ENCODE assay signal across 20 cellular contexts in the genomic region with DNA sequence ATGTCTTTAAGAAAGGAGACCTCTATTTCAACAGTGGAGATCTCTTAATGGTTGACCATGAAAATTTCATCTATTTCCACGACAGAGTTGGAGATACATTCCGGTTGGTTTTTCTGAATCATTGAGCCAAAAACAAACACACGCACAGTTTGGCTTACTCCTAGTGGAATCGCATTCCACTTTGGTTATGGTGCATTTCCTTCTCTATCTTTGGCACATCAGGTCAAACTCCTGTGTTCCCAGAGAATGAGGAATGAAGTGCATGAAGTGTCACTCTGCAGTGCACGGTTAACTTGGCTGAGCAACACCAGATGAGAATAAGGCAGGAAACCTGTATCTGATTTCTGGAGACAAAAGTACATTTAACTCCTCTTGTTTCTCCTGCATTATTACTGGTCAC.
DNase-seq lines count a peak whose midpoint lies in the region; ATAC-seq and TF ChIP-seq lines count a peak whose summit lies in the region.
"Had no signal": no experiment of that assay in that cellular context is flagged by ENCODE, and none has a peak within 500 bp of the region (broad histone marks: within the 10 kb centered on the region; RNA-seq: fewer than 3 reads in every experiment).

No MANE protein-coding gene starts in this region.

- POLR2A ChIA-PET in AG04449 (lab: Yijun Ruan, JAX): no interaction called here

- DNase-seq in AG04449 (ENCODE audit: low read depth, low spot score): peak; percentile 66
- DNase-seq in HCEC 1CT: peak; percentile 26
- DNase-seq in astrocyte of the hippocampus (ENCODE audit: low read depth, low spot score): peak; percentile 44
- DNase-seq in iris pigment epithelial cell (ENCODE audit: low read depth): peak; percentile 66
- no peak for DNase-seq in GF-D8 (lab: John Stamatoyannopoulos, UW)
- no peak for DNase-seq in COLO668 (lab: John Stamatoyannopoulos, UW; ENCODE audit: unreplicated experiment)
- no peak for DNase-seq in activated CD8-positive, alpha-beta memory T cell treated with anti-CD3 and anti-CD28 coated beads, Interleukin-2, amount 50 U/mL, for 4 hours
- DNase-seq: activated CD4-positive, alpha-beta T cell treated with anti-CD3 and anti-CD28 coated beads, Interleukin-2, amount 10 ng/mL, durations not matched to agents 24 days and 14 days; activated naive CD4-positive, alpha-beta T cell treated with anti-CD3 and anti-CD28 coated beads, Interleukin-2, amount 50 U/mL, for 16 hours; activated T-cell treated with anti-CD3 and anti-CD28 coated beads for 4 hours; Calu3; H7; MM.1S; NCI-H2029 treated with DMSO at 0.1 percent for 48 hours; NCI-H524 treated with DMSO at 0.1 percent for 48 hours; PC-9; SK-N-SH; stimulated activated naive CD8-positive, alpha-beta T cell treated with anti-CD3 and anti-CD28 coated beads, Interleukin-15, amount 100 ng/mL, for 72 hours had no signal

- CTCF ChIA-PET in AG04449 (lab: Yijun Ruan, JAX): interaction anchor here (0.6 kb wide), 1 partner anchor 77 kb away, joined by 3 read pairs; no protein-coding TSS in a partner anchor

- no peak for TF ChIP-seq CTCF in AG04449 (IDR thresholded peaks at IDR 0.05; ENCODE audit: insufficient read depth, low read length, missing control alignments)

- no peak overlapping the region for H3K4me3 ChIP-seq in AG04449 (ENCODE audit: low read depth, low read length)
- H3K4me3 ChIP-seq: PC-9 had no signal

- no peak for ATAC-seq in GM21390 (IDR thresholded peaks at IDR 0.05; ENCODE audit: unreplicated experiment)
- ATAC-seq: natural killer cell treated with Interleukin-12 subunit alpha and Interleukin-12 subunit beta and Interleukin-15 and Interleukin-18, amount 100 ng/mL, for 72 hours; stimulated activated naive CD8-positive, alpha-beta T cell treated with anti-CD3 and anti-CD28 coated beads, Interleukin-15, amount 100 ng/mL, for 72 hours had no signal

Comparison
In these comparisons a context has a peak if more than half of its experiments do, and no peak if none do; other contexts are left out.
1. DNase-seq: peak in AG04449 (single experiment), HCEC 1CT (single experiment), astrocyte of the hippocampus (single experiment) and iris pigment epithelial cell (single experiment); none in GF-D8 (single experiment), COLO668 (single experiment) and activated CD8-positive, alpha-beta memory T cell treated with anti-CD3 and anti-CD28 coated beads, Interleukin-2, amount 50 U/mL, for 4 hours (single experiment).